ENCODE assay signal across 8 cellular contexts in the genomic region with DNA sequence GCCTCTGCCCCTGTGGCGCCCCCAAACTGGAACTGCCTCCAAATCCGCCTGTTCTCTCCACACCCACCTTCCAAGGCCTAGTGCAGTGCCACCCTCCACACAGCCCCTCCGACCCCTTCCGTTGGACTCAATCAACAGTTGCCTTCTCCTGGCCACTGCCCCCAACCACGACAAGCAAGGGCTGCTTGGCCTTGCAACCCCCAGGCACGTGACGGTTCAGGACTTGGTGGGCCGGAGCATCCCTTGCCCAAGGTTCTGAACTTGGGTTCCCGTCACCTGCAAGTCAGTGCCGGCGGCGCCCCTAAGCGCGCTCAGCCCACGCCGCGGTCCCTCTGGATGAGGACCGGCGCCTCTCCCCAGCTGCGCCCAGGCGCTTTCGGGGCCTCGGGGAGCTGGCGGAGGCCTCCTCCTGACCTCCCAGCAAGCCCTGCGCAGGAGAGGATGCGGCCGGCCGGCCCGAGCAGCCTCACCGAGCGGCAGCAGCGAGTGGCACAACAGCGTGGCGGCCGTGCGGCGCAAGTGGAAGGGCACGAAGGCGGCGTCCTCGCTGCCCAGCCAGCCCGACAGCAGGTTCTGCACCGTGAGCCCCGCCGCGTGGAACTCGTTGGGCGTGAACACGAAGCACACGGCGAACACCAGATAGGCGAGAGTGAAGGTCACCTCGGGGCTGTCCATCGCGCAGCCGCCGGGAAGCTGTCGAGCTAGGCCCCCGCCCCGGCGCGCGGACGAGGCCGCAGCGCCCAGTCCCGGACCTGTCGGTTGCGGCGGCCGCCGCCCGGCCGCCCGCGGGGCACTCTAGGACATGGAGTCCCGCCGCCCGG. TPM values are rescaled to one million over a fixed set of nuclear protein-coding genes. Genes with fewer than 3 reads are reported as not detected.
A peak's percentile ranks its signal among the peaks of the same experiment; 100 is the strongest.
DNase-seq lines count a peak whose midpoint lies in the region; ATAC-seq and TF ChIP-seq lines count a peak whose summit lies in the region.

No MANE protein-coding gene starts in this region.

- peaks cover 57% of the 10 kb centered on the region for H3K4me1 Mint-ChIP-seq in activated CD8-positive, alpha-beta T cell treated with anti-CD3 and anti-CD28 coated beads, Interleukin-2, amount 10 ng/mL, durations not matched to agents 7 days and 5 days (ENCODE audit: low read depth)

- peak; percentile 55 for DNase-seq in DND-41
- DNase-seq in activated CD8-positive, alpha-beta T cell treated with anti-CD3 and anti-CD28 coated beads, Interleukin-2, amount 10 ng/mL, durations not matched to agents 7 days and 5 days: peak; percentile 68
- no peak for DNase-seq in epithelial cell of proximal tubule (ENCODE audit: low read depth)
- DNase-seq in thyroid gland: peak; percentile 59 to 60
- DNase-seq in islet precursor cell: no peak

- H3K27me3 ChIP-seq in DND-41 (ENCODE audit: insufficient read depth, low read length, poor library complexity) (no peaks in the 10 kb centered on the region), HUES6 (ENCODE audit: control insufficient read depth, insufficient read depth, low read length) (no peaks in the 10 kb centered on the region), mucosa of rectum (ENCODE audit: control insufficient read depth in 2 of 2, insufficient read depth in 2 of 2, low read length in 2 of 2) (no peaks in the 10 kb centered on the region), thyroid gland (no peaks in the 10 kb centered on the region)

- TF ChIP-seq CTCF in DND-41 (IDR thresholded peaks at IDR 0.05; ENCODE audit: borderline replicate concordance, extremely low read depth, low read length, poor library complexity, severe bottlenecking) (no peak), epithelial cell of proximal tubule (conservative IDR thresholded peaks at IDR 0.05; ENCODE audit: low read depth, low read length) (no peak), thyroid gland (IDR thresholded peaks at IDR 0.05) (no peak)

- H3K27me3 Mint-ChIP-seq in activated CD8-positive, alpha-beta T cell treated with anti-CD3 and anti-CD28 coated beads, Interleukin-2, amount 10 ng/mL, durations not matched to agents 7 days and 5 days (ENCODE audit: low read depth): no peaks in the 10 kb centered on the region

- intact Hi-C loops in thyroid gland (cut with DNase I): loop anchor here (5.0 to 10.0 kb wide), 2 partner anchors 143 to 366 kb away; no protein-coding TSS in a partner anchor

- H3K27ac ChIP-seq in DND-41 (ENCODE audit: low read length) (peak overlapping the region; percentile 86), HUES6 (ENCODE audit: low read depth, low read length) (peak overlapping the region; percentile 13; the same call in 1 of the 2 replicates), mucosa of rectum (ENCODE audit: low read depth in 2 of 2, low read length in 2 of 2) (peak overlapping the region; percentile 92 to 96), thyroid gland (peak overlapping the region; percentile 72 to 93 (median 88))

- peak overlapping the region; percentile 94 for H3K27ac Mint-ChIP-seq in activated CD8-positive, alpha-beta T cell treated with anti-CD3 and anti-CD28 coated beads, Interleukin-2, amount 10 ng/mL, durations not matched to agents 7 days and 5 days

- POLR2A ChIA-PET in activated CD8-positive, alpha-beta T cell treated with anti-CD3 and anti-CD28 coated beads, Interleukin-2, amount 10 ng/mL, durations not matched to agents 7 days and 5 days (lab: Charles Lee): interaction anchor here (0.7 to 4.6 kb wide), 11 partner anchors 8 to 288 kb away, joined by 3 to 112 read pairs (median 4); a partner anchor contains a TSS

- H3K9me3 ChIP-seq in DND-41 (ENCODE audit: insufficient read depth, low read length, severe bottlenecking): no peaks in the 10 kb centered on the region
- H3K9me3 ChIP-seq in HUES6 (ENCODE audit: control insufficient read depth, insufficient read depth, low read depth, low read length): no peaks in the 10 kb centered on the region
- H3K9me3 ChIP-seq in mucosa of rectum (ENCODE audit: control insufficient read depth in 2 of 2, low read length in 2 of 2): no peaks in the 10 kb centered on the region
- no peaks in the 10 kb centered on the region for H3K9me3 ChIP-seq in thyroid gland

- no peaks in the 10 kb centered on the region for H3K9me3 Mint-ChIP-seq in activated CD8-positive, alpha-beta T cell treated with anti-CD3 and anti-CD28 coated beads, Interleukin-2, amount 10 ng/mL, durations not matched to agents 7 days and 5 days (ENCODE audit: insufficient read depth)

- H3K4me3 ChIP-seq in DND-41 (ENCODE audit: low read depth in 1 of 2, low read length in 2 of 2) (peak overlapping the region; percentile 85 to 94), HUES6 (ENCODE audit: low read depth, low read length) (peak overlapping the region; percentile 94), epithelial cell of proximal tubule (ENCODE audit: low read depth, low read length) (peak overlapping the region; percentile 76), mucosa of rectum (ENCODE audit: low read length in 2 of 2) (peak overlapping the region; percentile 86 to 96), thyroid gland (replicated peaks in 1 of 3) (peak overlapping the region; percentile 21 to 72 (median 63))

- ATAC-seq in DND-41 (ENCODE audit: insufficient read depth, low read depth): peak; percentile 15
- ATAC-seq in GM19455 (IDR thresholded peaks at IDR 0.05; ENCODE audit: unreplicated experiment): peak; percentile 21
- peak; percentile 29 for ATAC-seq in activated CD8-positive, alpha-beta T cell treated with anti-CD3 and anti-CD28 coated beads, Interleukin-2, amount 10 ng/mL, durations not matched to agents 7 days and 5 days

- H3K9ac ChIP-seq in DND-41 (ENCODE audit: low read depth, low read length) (peak overlapping the region; percentile 87), HUES6 (ENCODE audit: low read length) (peak overlapping the region; percentile 91), mucosa of rectum (ENCODE audit: low read depth in 1 of 2, low read length in 2 of 2) (peak overlapping the region; percentile 88 to 93)

- peak overlapping the region; percentile 100 for H3K4me2 ChIP-seq in DND-41 (ENCODE audit: insufficient read depth, low read length)

- 2 to 11% methylated on average over 7 to 28 of the region's 79 CpGs for WGBS in thyroid gland, 2 donors

- peak overlapping the region; percentile 87 for H3K4me3 Mint-ChIP-seq in activated CD8-positive, alpha-beta T cell treated with anti-CD3 and anti-CD28 coated beads, Interleukin-2, amount 10 ng/mL, durations not matched to agents 7 days and 5 days

- H2AFZ ChIP-seq in DND-41 (ENCODE audit: low read depth, low read length): peak overlapping the region; percentile 79

- H3K4me1 ChIP-seq in DND-41 (ENCODE audit: insufficient read depth, low read length): peaks cover 73% of the 10 kb centered on the region
- peaks cover 13% of the 10 kb centered on the region for H3K4me1 ChIP-seq in HUES6 (ENCODE audit: control insufficient read depth, insufficient read depth, low read length)
- peaks cover 20 to 33% of the 10 kb centered on the region in 2 donors for H3K4me1 ChIP-seq in mucosa of rectum (ENCODE audit: control insufficient read depth in 2 of 2, insufficient read depth in 2 of 2, low read length in 2 of 2)
- H3K4me1 ChIP-seq in thyroid gland: peaks cover 13 to 24% of the 10 kb centered on the region in 2 donors

- TF ChIP-seq POLR2A in thyroid gland (IDR thresholded peaks at IDR 0.05): no peak

- CTCF ChIA-PET in activated CD8-positive, alpha-beta T cell treated with anti-CD3 and anti-CD28 coated beads, Interleukin-2, amount 10 ng/mL, durations not matched to agents 7 days and 5 days (lab: Charles Lee): interaction anchor here (1.4 to 12.6 kb wide), 5 partner anchors 8 to 27 kb away, joined by 3 to 227 read pairs (median 8); a partner anchor contains a TSS

- peaks cover 68% of the 10 kb centered on the region for H4K20me1 ChIP-seq in DND-41 (ENCODE audit: insufficient read depth, low read length)

- peaks cover 68% of the 10 kb centered on the region for H3K36me3 ChIP-seq in DND-41 (ENCODE audit: insufficient read depth, low read length)
- peaks cover 42% of the 10 kb centered on the region for H3K36me3 ChIP-seq in HUES6 (ENCODE audit: control insufficient read depth, insufficient read depth, low read length)
- peaks cover 12 to 23% of the 10 kb centered on the region in 2 donors for H3K36me3 ChIP-seq in mucosa of rectum (ENCODE audit: control insufficient read depth in 2 of 2, insufficient read depth in 2 of 2, low read length in 2 of 2)
- peaks cover 3 to 17% of the 10 kb centered on the region in 2 donors for H3K36me3 ChIP-seq in thyroid gland

- H3K79me2 ChIP-seq in DND-41 (ENCODE audit: insufficient read depth, low read length): peaks cover 95% of the 10 kb centered on the region

- H3K36me3 Mint-ChIP-seq in activated CD8-positive, alpha-beta T cell treated with anti-CD3 and anti-CD28 coated beads, Interleukin-2, amount 10 ng/mL, durations not matched to agents 7 days and 5 days (ENCODE audit: low read depth): peaks cover 51% of the 10 kb centered on the region

RNA-seq across cellular contexts. Expression of a gene that starts 0.8 kb away (rescaled TPM):
- total RNA-seq in activated CD8-positive, alpha-beta T cell treated with anti-CD3 and anti-CD28 coated beads, Interleukin-2, amount 10 ng/mL, durations not matched to agents 7 days and 5 days: 10 to 100 TPM; 21.9 to 22.4 TPM
- total RNA-seq in epithelial cell of proximal tubule (27.8 and 50.9 TPM in 2 replicates), thyroid gland (100 to 1,000 TPM in 2 of 4 donors, 10 to 100 TPM in 2; 64.8 to 138 (median 106) TPM)

RNA-seq across cellular contexts. Expression of a gene that starts 0.9 kb away (rescaled TPM):
- 100 to 1,000 TPM; 284 to 311 TPM for total RNA-seq in activated CD8-positive, alpha-beta T cell treated with anti-CD3 and anti-CD28 coated beads, Interleukin-2, amount 10 ng/mL, durations not matched to agents 7 days and 5 days
- total RNA-seq in epithelial cell of proximal tubule: 94.4 and 119 TPM in 2 replicates
- total RNA-seq in thyroid gland: 10 to 100 TPM in 1 of 4 donors, 1 to 10 TPM in 3; 4.8 to 10.3 (median 5.1) TPM

RNA-seq across cellular contexts. Expression of a gene that starts 8.3 kb away (rescaled TPM):
- total RNA-seq in activated CD8-positive, alpha-beta T cell treated with anti-CD3 and anti-CD28 coated beads, Interleukin-2, amount 10 ng/mL, durations not matched to agents 7 days and 5 days: 100 to 1,000 TPM; 132 to 136 TPM
- 114 and 157 TPM in 2 replicates for total RNA-seq in epithelial cell of proximal tubule
- 10 to 100 TPM; 41.2 to 48.5 (median 43.3) TPM for total RNA-seq in thyroid gland

RNA-seq across cellular contexts. Expression of a gene that starts 36.3 kb away (rescaled TPM):
- under 1 TPM; 0.45 to 0.91 TPM for total RNA-seq in activated CD8-positive, alpha-beta T cell treated with anti-CD3 and anti-CD28 coated beads, Interleukin-2, amount 10 ng/mL, durations not matched to agents 7 days and 5 days
- total RNA-seq in epithelial cell of proximal tubule: 2.1 and 2.5 TPM in 2 replicates
- total RNA-seq in thyroid gland: 10 to 100 TPM; 17.5 to 34.9 (median 21.7) TPM

Comparison
In these comparisons a context has a peak if more than half of its experiments do, and no peak if none do; other contexts are left out.
1. DNase-seq: peak in DND-41 (single experiment), activated CD8-positive, alpha-beta T cell treated with anti-CD3 and anti-CD28 coated beads, Interleukin-2, amount 10 ng/mL, durations not matched to agents 7 days and 5 days (single experiment) and thyroid gland (2 of 2); none in epithelial cell of proximal tubule (single experiment) and islet precursor cell (single experiment).
2. H3K27ac ChIP-seq: peak in every context shown above with its lines; median percentile 94 in mucosa of rectum; 88 in thyroid gland; 86 in DND-41; 13 in HUES6.
3. Peak in every context shown above with its lines, with median percentiles within 50 percentile points of each other: ATAC-seq, H3K4me3 ChIP-seq and H3K9ac ChIP-seq.